Comparison of ENCODE assay signal across 21 cellular contexts in genomic region chr5:66739923-66740322, GRCh38.
DNase-seq lines count a peak whose midpoint lies in the region; ATAC-seq and TF ChIP-seq lines count a peak whose summit lies in the region.
"Had no signal": no experiment of that assay in that cellular context is flagged by ENCODE, and none has a peak within 500 bp of the region (broad histone marks: within the 10 kb centered on the region; RNA-seq: fewer than 3 reads in every experiment).

No MANE protein-coding gene starts in this region.

- no peak for ATAC-seq in sciatic nerve
- ATAC-seq: GM12878 had no signal

- H3K9me3 Mint-ChIP-seq in nephron, result peaks cover 5% of the 10 kb centered on the region
- H3K9me3 Mint-ChIP-seq: CD4-positive, alpha-beta memory T cell; HFFc6 had no signal

- intact Hi-C loops in sciatic nerve (cut with DNase I), result no loop called here

- H3K27ac Mint-ChIP-seq in nephron, result peak overlapping the region; percentile 65 to 81 (median 71)
- H3K27ac Mint-ChIP-seq: CD4-positive, alpha-beta memory T cell; HFFc6; IgD-negative memory B cell had no signal

- H3K4me3 Mint-ChIP-seq in nephron, result no peak overlapping the region
- H3K4me3 Mint-ChIP-seq: CD4-positive, alpha-beta memory T cell; HFFc6; IgD-negative memory B cell had no signal

- DNase-seq in CD1c-positive myeloid dendritic cell (ENCODE audit: extremely low spot score) (peak; percentile 73), renal cortical epithelial cell (ENCODE audit: low read depth) (peak; percentile 45), sciatic nerve (ENCODE audit: low spot score) (no peak), hepatic stellate cell (ENCODE audit: low spot score) (no peak)
- no peak for DNase-seq in central memory CD4-positive, alpha-beta T cell
- DNase-seq: BE2C; Calu3; CD4-positive, alpha-beta memory T cell; EL; HFFc6; Karpas-422; MM.1S; NCI-H1092 treated with DMSO at 0.1 percent for 48 hours; NCI-H146; NCI-H2081; NCI-H2171 treated with DMSO at 0.1 percent for 48 hours; Right ventricle myocardium superior had no signal

- H3K27ac ChIP-seq in VCaP, result peak overlapping the region; percentile 81

- no peak for TF ChIP-seq CTCF in VCaP (conservative IDR thresholded peaks at IDR 0.05)
- no peak for TF ChIP-seq CTCF in nephron (IDR thresholded peaks at IDR 0.05; ENCODE audit: unreplicated experiment in 3 of 3)

- peaks cover 29% of the 10 kb centered on the region for H3K4me1 Mint-ChIP-seq in nephron

- no peaks in the 10 kb centered on the region for H3K27me3 Mint-ChIP-seq in nephron (ENCODE audit: low read depth)
- H3K27me3 Mint-ChIP-seq: IgD-negative memory B cell had no signal

- no peaks in the 10 kb centered on the region for H3K36me3 Mint-ChIP-seq in nephron (ENCODE audit: low read depth)
- H3K36me3 Mint-ChIP-seq: CD4-positive, alpha-beta memory T cell had no signal

Comparison
In these comparisons a context has a peak if more than half of its experiments do, and no peak if none do; other contexts are left out.
1. DNase-seq: peak in CD1c-positive myeloid dendritic cell (single experiment) and renal cortical epithelial cell (single experiment); none in sciatic nerve (single experiment), central memory CD4-positive, alpha-beta T cell (single experiment) and hepatic stellate cell (single experiment).